7 cellular contexts compared by ENCODE assay signal in the genomic region with DNA sequence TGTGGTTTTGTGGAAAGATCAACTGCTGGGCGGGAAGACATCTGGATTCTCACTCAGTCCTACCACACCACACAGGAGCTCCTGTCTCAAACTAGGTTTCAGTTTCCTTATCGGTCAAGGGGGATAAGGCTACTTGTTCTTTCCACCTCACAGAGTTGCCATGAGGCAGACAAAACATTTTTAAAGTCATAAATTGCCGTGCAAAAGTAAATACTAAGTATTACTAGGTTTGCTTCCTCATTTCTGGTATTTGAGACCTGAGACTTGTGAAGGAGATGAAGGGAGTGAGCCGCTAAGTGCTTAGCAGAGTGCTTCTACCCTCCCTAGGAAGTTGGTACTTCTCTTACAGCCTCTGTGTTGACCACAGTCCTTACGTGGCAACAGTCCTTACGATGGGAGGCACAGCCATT. TPM values are rescaled to one million over a fixed set of nuclear protein-coding genes. Genes with fewer than 3 reads are reported as not detected.
DNase-seq lines count a peak whose midpoint lies in the region; ATAC-seq, FAIRE-seq and TF ChIP-seq lines count a peak whose summit lies in the region.

No MANE protein-coding gene starts in this region.

- no peaks in the 10 kb centered on the region for H3K27me3 ChIP-seq in naive thymus-derived CD4-positive, alpha-beta T cell (ENCODE audit: control insufficient read depth in 2 of 2, insufficient read depth in 2 of 2, low read length in 2 of 2)
- no peaks in the 10 kb centered on the region for H3K27me3 ChIP-seq in pancreas

- peak overlapping the region; percentile 85 for H3K4me3 Mint-ChIP-seq in central memory CD8-positive, alpha-beta T cell
- H3K4me3 Mint-ChIP-seq in naive thymus-derived CD4-positive, alpha-beta T cell, result peak overlapping the region; percentile 78 to 96 (median 92)

- peak; percentile 76 for DNase-seq in NB4 (ENCODE audit: low read depth)
- DNase-seq in central memory CD8-positive, alpha-beta T cell (ENCODE audit: low spot score in 2 of 2), result no peak
- peak in 3 of 9 donors; percentile 5 to 24 (median 7) for DNase-seq in naive thymus-derived CD4-positive, alpha-beta T cell
- no peak for DNase-seq in pancreas
- DNase-seq in left lobe of liver (ENCODE audit: low spot score), result no peak

- H3K9me3 Mint-ChIP-seq in central memory CD8-positive, alpha-beta T cell, result no peaks in the 10 kb centered on the region
- H3K9me3 Mint-ChIP-seq in naive thymus-derived CD4-positive, alpha-beta T cell, result peaks cover 0 to 3% (median 0%) of the 10 kb centered on the region in 11 donors

- peak overlapping the region; percentile 95 for H3K27ac Mint-ChIP-seq in central memory CD8-positive, alpha-beta T cell (ENCODE audit: low read depth)
- H3K27ac Mint-ChIP-seq in naive thymus-derived CD4-positive, alpha-beta T cell, result peak overlapping the region; percentile 91 to 100 (median 97)

- peaks cover 0 to 21% (median 13%) of the 10 kb centered on the region in 3 experiments for H3K36me3 ChIP-seq in naive thymus-derived CD4-positive, alpha-beta T cell (ENCODE audit: control insufficient read depth in 2 of 3, insufficient read depth in 3 of 3, low read length in 3 of 3)
- peaks cover 0 to 5% (median 4%) of the 10 kb centered on the region in 3 donors for H3K36me3 ChIP-seq in pancreas

- peak; percentile 25 for ATAC-seq in GM18519 (IDR thresholded peaks at IDR 0.05; ENCODE audit: low FRiP score, unreplicated experiment)
- peak; percentile 24 for ATAC-seq in HG02588 (IDR thresholded peaks at IDR 0.05; ENCODE audit: unreplicated experiment)
- ATAC-seq in central memory CD8-positive, alpha-beta T cell (replicated peaks; ENCODE audit: extremely low read depth, poor library complexity, severe bottlenecking), result no peak
- no peak for ATAC-seq in naive thymus-derived CD4-positive, alpha-beta T cell
- ATAC-seq in pancreas, result no peak
- ATAC-seq in left lobe of liver, result no peak

- 62 to 75% methylated on average over 6 of the region's 6 CpGs for WGBS in pancreas, 2 donors

- H3K36me3 Mint-ChIP-seq in central memory CD8-positive, alpha-beta T cell (ENCODE audit: insufficient read depth), result peaks cover 44% of the 10 kb centered on the region
- H3K36me3 Mint-ChIP-seq in naive thymus-derived CD4-positive, alpha-beta T cell, result peaks cover 0 to 26% (median 4%) of the 10 kb centered on the region in 5 donors

- POLR2A ChIA-PET in naive thymus-derived CD4-positive, alpha-beta T cell (lab: Charles Lee), result interaction anchor here (0.9 to 1.7 kb wide), 5 partner anchors 8 to 222 kb away, joined by 3 to 15 read pairs (median 4); partner anchors contain the start of gene MED28

- peaks cover 4 to 11% of the 10 kb centered on the region in 2 donors for H3K4me1 ChIP-seq in naive thymus-derived CD4-positive, alpha-beta T cell (ENCODE audit: control insufficient read depth in 2 of 2, insufficient read depth in 2 of 2, low read length in 2 of 2)
- peaks cover 0 to 8% (median 5%) of the 10 kb centered on the region in 3 donors for H3K4me1 ChIP-seq in pancreas

- FAIRE-seq in pancreas (lab: Jason Lieb, UNC), result no peak

- intact Hi-C loops in naive thymus-derived CD4-positive, alpha-beta T cell (cut with micrococcal nuclease), result loop anchor here in 1 of 2 donors (5.0 kb wide), 1 partner anchor 241 kb away; no protein-coding TSS in a partner anchor
- intact Hi-C loops in pancreas (cut with DNase I), result no loop called here

- TF ChIP-seq CTCF in NB4 (IDR thresholded peaks at IDR 0.05; ENCODE audit: low read depth, low read length), result no peak
- TF ChIP-seq CTCF in pancreas (IDR thresholded peaks at IDR 0.05), result no peak

- H3K4me1 Mint-ChIP-seq in central memory CD8-positive, alpha-beta T cell, result peaks cover 18% of the 10 kb centered on the region
- H3K4me1 Mint-ChIP-seq in naive thymus-derived CD4-positive, alpha-beta T cell, result peaks cover 20 to 47% (median 24%) of the 10 kb centered on the region in 7 donors

- no peaks in the 10 kb centered on the region for H3K9me3 ChIP-seq in naive thymus-derived CD4-positive, alpha-beta T cell (ENCODE audit: control insufficient read depth in 2 of 3, low read length in 3 of 3)
- H3K9me3 ChIP-seq in pancreas, result no peaks in the 10 kb centered on the region

- H3K4me3 ChIP-seq in NB4 (ENCODE audit: low read depth, low read length) (peak overlapping the region; percentile 79), pancreas (peak overlapping the region in 2 of 4 donors; percentile 58 to 85)
- H3K4me3 ChIP-seq in naive thymus-derived CD4-positive, alpha-beta T cell (ENCODE audit: low read length), result peak overlapping the region; percentile 77

- no peaks in the 10 kb centered on the region for H3K27me3 Mint-ChIP-seq in central memory CD8-positive, alpha-beta T cell
- peaks cover 0 to 2% (median 0%) of the 10 kb centered on the region in 5 donors for H3K27me3 Mint-ChIP-seq in naive thymus-derived CD4-positive, alpha-beta T cell

- CTCF ChIA-PET in naive thymus-derived CD4-positive, alpha-beta T cell (lab: Charles Lee), result interaction anchor here (1.0 kb wide), 1 partner anchor 230 kb away, joined by 3 read pairs; no protein-coding TSS in a partner anchor

- peak overlapping the region; percentile 96 for H3K27ac ChIP-seq in naive thymus-derived CD4-positive, alpha-beta T cell (ENCODE audit: low read depth, low read length)
- H3K27ac ChIP-seq in pancreas, result peak overlapping the region in 1 of 4 donors; percentile 85

- no peak for TF ChIP-seq POLR2A in NB4 (IDR thresholded peaks at IDR 0.05; ENCODE audit: extremely low read depth, insufficient read length)

RNA-seq across cellular contexts. Expression of gene LAP3, which starts 1.5 kb away (rescaled TPM):
- 100 to 1,000 TPM in 1 of 5 experiments, 10 to 100 TPM in 4; 25.2 to 142 (median 54.9) TPM for total RNA-seq in naive thymus-derived CD4-positive, alpha-beta T cell
- 10 to 100 TPM; 41.8 to 49.6 TPM for polyA plus RNA-seq in naive thymus-derived CD4-positive, alpha-beta T cell
- total RNA-seq in pancreas (10 to 100 TPM; 14.5 to 30.0 (median 19.5) TPM), left lobe of liver (67.0 TPM)
- polyA plus RNA-seq in pancreas, result 10 to 100 TPM; 10.4 to 18.3 TPM

RNA-seq across cellular contexts. Expression of gene MED28, which starts 36.0 kb away (rescaled TPM):
- total RNA-seq in naive thymus-derived CD4-positive, alpha-beta T cell, result 10 to 100 TPM; 50.1 to 82.1 (median 55.7) TPM
- 10 to 100 TPM; 42.1 to 42.8 TPM for polyA plus RNA-seq in naive thymus-derived CD4-positive, alpha-beta T cell
- total RNA-seq in pancreas (10 to 100 TPM; 12.0 to 28.5 (median 15.0) TPM), left lobe of liver (15.9 TPM)
- polyA plus RNA-seq in pancreas, result 1 to 10 TPM; 5.1 to 8.2 TPM

Comparison
In these comparisons a context has a peak if more than half of its experiments do, and no peak if none do; other contexts are left out.
1. ATAC-seq: peak in GM18519 (single experiment) and HG02588 (single experiment); none in central memory CD8-positive, alpha-beta T cell (single experiment), naive thymus-derived CD4-positive, alpha-beta T cell (single experiment), pancreas (0 of 4) and left lobe of liver (single experiment).